Comparison of ENCODE assay signal across 8 cellular contexts in the genomic region with DNA sequence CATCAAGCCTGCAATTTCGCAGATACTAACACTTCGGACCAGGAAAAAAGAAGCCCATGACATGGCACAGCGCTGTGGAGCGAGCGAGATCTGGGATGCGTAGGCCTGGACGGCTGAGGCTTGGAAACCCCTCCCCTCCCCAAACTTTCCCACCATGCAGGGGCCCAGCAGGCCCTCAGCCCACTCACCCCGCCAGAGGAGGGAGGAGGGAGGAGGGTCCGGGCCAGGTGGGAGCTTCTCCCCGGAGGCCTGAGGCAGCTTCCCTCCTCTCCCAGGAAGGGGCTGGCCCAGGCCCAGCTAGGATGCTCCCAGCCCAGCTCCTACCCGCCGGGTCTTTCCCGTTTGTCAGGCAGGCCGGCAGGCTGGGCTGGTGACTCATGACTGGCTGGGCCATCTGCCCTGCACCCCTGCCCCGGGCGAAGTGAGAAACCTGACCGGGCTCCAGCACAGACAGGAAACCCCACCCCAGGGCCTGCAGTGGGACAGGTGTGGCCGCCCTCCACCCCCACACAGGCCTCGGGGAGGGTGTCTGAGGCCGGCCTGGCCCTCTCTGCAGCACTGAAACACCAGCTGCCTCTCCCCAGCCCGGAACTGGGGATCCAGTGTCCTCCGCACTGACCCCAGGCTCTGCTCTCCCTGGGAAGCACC. TPM values are rescaled to one million over a fixed set of nuclear protein-coding genes. Genes with fewer than 3 reads are reported as not detected.
DNase-seq lines count a peak whose midpoint lies in the region; ATAC-seq and TF ChIP-seq lines count a peak whose summit lies in the region.

No MANE protein-coding gene starts in this region.

- CTCF ChIA-PET in activated CD8-positive, alpha-beta T cell treated with anti-CD3 and anti-CD28 coated beads for 36 hours (lab: Charles Lee): no interaction called here
- CTCF ChIA-PET in activated CD8-positive, alpha-beta T cell treated with anti-CD3 and anti-CD28 coated beads, Interleukin-2, amount 10 ng/mL, durations not matched to agents 7 days and 5 days (lab: Charles Lee): no interaction called here

- H3K9me3 ChIP-seq in esophagus squamous epithelium: no peaks in the 10 kb centered on the region

- no peaks in the 10 kb centered on the region for H3K4me1 Mint-ChIP-seq in activated CD8-positive, alpha-beta T cell treated with anti-CD3 and anti-CD28 coated beads for 36 hours (ENCODE audit: low read depth)
- H3K4me1 Mint-ChIP-seq in activated CD8-positive, alpha-beta T cell treated with anti-CD3 and anti-CD28 coated beads, Interleukin-2, amount 10 ng/mL, durations not matched to agents 7 days and 5 days (ENCODE audit: low read depth): peaks cover 12% of the 10 kb centered on the region
- H3K4me1 Mint-ChIP-seq in nephron: peaks cover 61% of the 10 kb centered on the region

- no peaks in the 10 kb centered on the region for H3K36me3 Mint-ChIP-seq in activated CD8-positive, alpha-beta T cell treated with anti-CD3 and anti-CD28 coated beads for 36 hours (ENCODE audit: low read depth)
- H3K36me3 Mint-ChIP-seq in activated CD8-positive, alpha-beta T cell treated with anti-CD3 and anti-CD28 coated beads, Interleukin-2, amount 10 ng/mL, durations not matched to agents 7 days and 5 days (ENCODE audit: low read depth): no peaks in the 10 kb centered on the region
- no peaks in the 10 kb centered on the region for H3K36me3 Mint-ChIP-seq in nephron (ENCODE audit: low read depth)

- H3K4me1 ChIP-seq in esophagus squamous epithelium: peaks cover 35 to 80% (median 52%) of the 10 kb centered on the region in 3 donors

- ATAC-seq in activated CD8-positive, alpha-beta T cell treated with anti-CD3 and anti-CD28 coated beads for 36 hours: peak; percentile 30
- ATAC-seq in activated CD8-positive, alpha-beta T cell treated with anti-CD3 and anti-CD28 coated beads, Interleukin-2, amount 10 ng/mL, durations not matched to agents 7 days and 5 days: no peak
- no peak for ATAC-seq in GM19351 (IDR thresholded peaks at IDR 0.05; ENCODE audit: unreplicated experiment)

- H3K27me3 Mint-ChIP-seq in activated CD8-positive, alpha-beta T cell treated with anti-CD3 and anti-CD28 coated beads for 36 hours: peaks cover 3% of the 10 kb centered on the region
- H3K27me3 Mint-ChIP-seq in activated CD8-positive, alpha-beta T cell treated with anti-CD3 and anti-CD28 coated beads, Interleukin-2, amount 10 ng/mL, durations not matched to agents 7 days and 5 days (ENCODE audit: low read depth): peaks cover 7% of the 10 kb centered on the region
- peaks cover 22% of the 10 kb centered on the region for H3K27me3 Mint-ChIP-seq in nephron (ENCODE audit: low read depth)

- peak overlapping the region; percentile 78 to 92 (median 87) for H3K27ac ChIP-seq in esophagus squamous epithelium

- no peaks in the 10 kb centered on the region for H3K9me3 Mint-ChIP-seq in activated CD8-positive, alpha-beta T cell treated with anti-CD3 and anti-CD28 coated beads for 36 hours
- H3K9me3 Mint-ChIP-seq in activated CD8-positive, alpha-beta T cell treated with anti-CD3 and anti-CD28 coated beads, Interleukin-2, amount 10 ng/mL, durations not matched to agents 7 days and 5 days (ENCODE audit: insufficient read depth): no peaks in the 10 kb centered on the region
- no peaks in the 10 kb centered on the region for H3K9me3 Mint-ChIP-seq in nephron

- peak in 1 of 4 donors; percentile 9 for TF ChIP-seq POLR2A in esophagus squamous epithelium (IDR thresholded peaks at IDR 0.05)

- WGBS in esophagus squamous epithelium, 2 donors: 19 to 25% methylated on average over 3 to 11 of the region's 22 CpGs

- no peak overlapping the region for H3K4me3 Mint-ChIP-seq in activated CD8-positive, alpha-beta T cell treated with anti-CD3 and anti-CD28 coated beads for 36 hours
- H3K4me3 Mint-ChIP-seq in activated CD8-positive, alpha-beta T cell treated with anti-CD3 and anti-CD28 coated beads, Interleukin-2, amount 10 ng/mL, durations not matched to agents 7 days and 5 days: no peak overlapping the region
- H3K4me3 Mint-ChIP-seq in nephron: peak overlapping the region; percentile 40 to 61 (median 46)

- H3K36me3 ChIP-seq in esophagus squamous epithelium: no peaks in the 10 kb centered on the region

- H3K27ac Mint-ChIP-seq in activated CD8-positive, alpha-beta T cell treated with anti-CD3 and anti-CD28 coated beads for 36 hours: no peak overlapping the region
- H3K27ac Mint-ChIP-seq in activated CD8-positive, alpha-beta T cell treated with anti-CD3 and anti-CD28 coated beads, Interleukin-2, amount 10 ng/mL, durations not matched to agents 7 days and 5 days: no peak overlapping the region
- H3K27ac Mint-ChIP-seq in nephron: peak overlapping the region; percentile 92 to 95 (median 92)

- POLR2A ChIA-PET in activated CD8-positive, alpha-beta T cell treated with anti-CD3 and anti-CD28 coated beads for 36 hours (lab: Charles Lee): no interaction called here
- POLR2A ChIA-PET in activated CD8-positive, alpha-beta T cell treated with anti-CD3 and anti-CD28 coated beads, Interleukin-2, amount 10 ng/mL, durations not matched to agents 7 days and 5 days (lab: Charles Lee): no interaction called here

- no peak for TF ChIP-seq CTCF in activated CD8-positive, alpha-beta T cell treated with anti-CD3 and anti-CD28 coated beads for 36 hours (IDR thresholded peaks at IDR 0.05)
- TF ChIP-seq CTCF in esophagus squamous epithelium (IDR thresholded peaks at IDR 0.05) (no peak), nephron (IDR thresholded peaks at IDR 0.05; ENCODE audit: unreplicated experiment in 3 of 3) (no peak)

- peak overlapping the region; percentile 1 to 34 (median 22) for H3K4me3 ChIP-seq in esophagus squamous epithelium

- peaks cover 0 to 32% (median 0%) of the 10 kb centered on the region in 4 donors for H3K27me3 ChIP-seq in esophagus squamous epithelium

- DNase-seq in activated CD8-positive, alpha-beta T cell treated with anti-CD3 and anti-CD28 coated beads for 36 hours: no peak
- DNase-seq in activated CD8-positive, alpha-beta T cell treated with anti-CD3 and anti-CD28 coated beads, Interleukin-2, amount 10 ng/mL, durations not matched to agents 7 days and 5 days: no peak
- peak; percentile 40 for DNase-seq in RKO (ENCODE audit: low spot score)
- peak; percentile 46 for DNase-seq in esophagus squamous epithelium (lab: John Stamatoyannopoulos, UW)
- DNase-seq in central memory CD4-positive, alpha-beta T cell: no peak
- DNase-seq in NCI-H128 (lab: John Stamatoyannopoulos, UW; ENCODE audit: unreplicated experiment): no peak

- intact Hi-C loops in activated CD8-positive, alpha-beta T cell treated with anti-CD3 and anti-CD28 coated beads for 36 hours (cut with micrococcal nuclease): no loop called here
- intact Hi-C loops in esophagus squamous epithelium (cut with DNase I): no loop called here

RNA-seq across cellular contexts. Expression of a gene that starts 34.3 kb away (rescaled TPM):
- 10 to 100 TPM; 42.7 to 45.4 TPM for total RNA-seq in activated CD8-positive, alpha-beta T cell treated with anti-CD3 and anti-CD28 coated beads for 36 hours
- 10 to 100 TPM; 78.5 to 83.5 TPM for total RNA-seq in activated CD8-positive, alpha-beta T cell treated with anti-CD3 and anti-CD28 coated beads, Interleukin-2, amount 10 ng/mL, durations not matched to agents 7 days and 5 days
- 10 to 100 TPM; 37.8 to 49.8 (median 45.3) TPM for total RNA-seq in esophagus squamous epithelium

Comparison
In these comparisons a context has a peak if more than half of its experiments do, and no peak if none do; other contexts are left out.
1. DNase-seq: peak in RKO (single experiment) and esophagus squamous epithelium (single experiment); none in activated CD8-positive, alpha-beta T cell treated with anti-CD3 and anti-CD28 coated beads for 36 hours (single experiment), activated CD8-positive, alpha-beta T cell treated with anti-CD3 and anti-CD28 coated beads, Interleukin-2, amount 10 ng/mL, durations not matched to agents 7 days and 5 days (single experiment), central memory CD4-positive, alpha-beta T cell (single experiment) and NCI-H128 (single experiment).
2. H3K27ac Mint-ChIP-seq: peak in nephron (3 of 3); none in activated CD8-positive, alpha-beta T cell treated with anti-CD3 and anti-CD28 coated beads for 36 hours (single experiment) and activated CD8-positive, alpha-beta T cell treated with anti-CD3 and anti-CD28 coated beads, Interleukin-2, amount 10 ng/mL, durations not matched to agents 7 days and 5 days (single experiment).
3. H3K4me3 Mint-ChIP-seq: peak in nephron (3 of 3); none in activated CD8-positive, alpha-beta T cell treated with anti-CD3 and anti-CD28 coated beads for 36 hours (single experiment) and activated CD8-positive, alpha-beta T cell treated with anti-CD3 and anti-CD28 coated beads, Interleukin-2, amount 10 ng/mL, durations not matched to agents 7 days and 5 days (single experiment).